Comparison of ENCODE assay signal across 1 cellular context in the genomic region with DNA sequence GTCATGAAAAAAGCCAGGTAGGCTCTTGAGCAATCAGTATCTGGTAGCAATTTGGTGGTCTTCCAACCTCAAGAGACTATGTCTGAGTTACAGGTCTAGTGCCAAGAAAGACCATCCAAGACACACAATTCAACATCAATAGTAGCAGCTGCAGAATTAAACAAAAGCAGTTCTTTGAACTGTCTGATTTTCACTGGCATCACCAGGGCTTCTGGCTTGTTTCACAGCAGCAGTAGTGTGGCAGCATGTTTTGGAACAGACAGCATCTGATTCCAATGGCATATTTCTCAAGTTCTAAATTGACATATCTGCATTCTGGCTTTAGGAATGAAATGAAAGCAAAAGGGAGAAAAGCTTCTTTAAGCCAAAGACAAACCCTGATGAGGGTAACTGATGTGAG.
TF ChIP-seq lines count a peak whose summit lies in the region.

No MANE protein-coding gene starts in this region.

TF ChIP-seq in SK-N-SH, 30 proteins besides CTCF, POLR2A, EP300 and RAD21 (continued from another document):
- TF ChIP-seq, protein P1, sequence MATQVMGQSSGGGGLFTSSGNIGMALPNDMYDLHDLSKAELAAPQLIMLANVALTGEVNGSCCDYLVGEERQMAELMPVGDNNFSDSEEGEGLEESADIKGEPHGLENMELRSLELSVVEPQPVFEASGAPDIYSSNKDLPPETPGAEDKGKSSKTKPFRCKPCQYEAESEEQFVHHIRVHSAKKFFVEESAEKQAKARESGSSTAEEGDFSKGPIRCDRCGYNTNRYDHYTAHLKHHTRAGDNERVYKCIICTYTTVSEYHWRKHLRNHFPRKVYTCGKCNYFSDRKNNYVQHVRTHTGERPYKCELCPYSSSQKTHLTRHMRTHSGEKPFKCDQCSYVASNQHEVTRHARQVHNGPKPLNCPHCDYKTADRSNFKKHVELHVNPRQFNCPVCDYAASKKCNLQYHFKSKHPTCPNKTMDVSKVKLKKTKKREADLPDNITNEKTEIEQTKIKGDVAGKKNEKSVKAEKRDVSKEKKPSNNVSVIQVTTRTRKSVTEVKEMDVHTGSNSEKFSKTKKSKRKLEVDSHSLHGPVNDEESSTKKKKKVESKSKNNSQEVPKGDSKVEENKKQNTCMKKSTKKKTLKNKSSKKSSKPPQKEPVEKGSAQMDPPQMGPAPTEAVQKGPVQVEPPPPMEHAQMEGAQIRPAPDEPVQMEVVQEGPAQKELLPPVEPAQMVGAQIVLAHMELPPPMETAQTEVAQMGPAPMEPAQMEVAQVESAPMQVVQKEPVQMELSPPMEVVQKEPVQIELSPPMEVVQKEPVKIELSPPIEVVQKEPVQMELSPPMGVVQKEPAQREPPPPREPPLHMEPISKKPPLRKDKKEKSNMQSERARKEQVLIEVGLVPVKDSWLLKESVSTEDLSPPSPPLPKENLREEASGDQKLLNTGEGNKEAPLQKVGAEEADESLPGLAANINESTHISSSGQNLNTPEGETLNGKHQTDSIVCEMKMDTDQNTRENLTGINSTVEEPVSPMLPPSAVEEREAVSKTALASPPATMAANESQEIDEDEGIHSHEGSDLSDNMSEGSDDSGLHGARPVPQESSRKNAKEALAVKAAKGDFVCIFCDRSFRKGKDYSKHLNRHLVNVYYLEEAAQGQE (IDR thresholded peaks at IDR 0.05; ENCODE audit: low read depth, low read length), result no peak
- TF ChIP-seq NRF1 (IDR thresholded peaks at IDR 0.05; ENCODE audit: low read depth, low read length) (no peak), RCOR1 (IDR thresholded peaks at IDR 0.05; ENCODE audit: low read length) (peak; percentile 64), GATA2 (CRISPR knock-in tag; IDR thresholded peaks at IDR 0.05) (peak; percentile 48; the same call in 1 of the 2 replicates), FOSL2 (IDR thresholded peaks at IDR 0.05; ENCODE audit: borderline replicate concordance, low read depth) (no peak), TEAD4 (IDR thresholded peaks at IDR 0.05; ENCODE audit: borderline replicate concordance, insufficient read depth) (no peak), RFX5 (IDR thresholded peaks at IDR 0.05; ENCODE audit: low read length) (no peak), NFIC (IDR thresholded peaks at IDR 0.05; ENCODE audit: borderline replicate concordance) (no peak), SIN3A (IDR thresholded peaks at IDR 0.05; ENCODE audit: borderline replicate concordance, low read depth, low read length) (no peak), SMC3 (IDR thresholded peaks at IDR 0.05; ENCODE audit: low read depth, low read length) (no peak), MEF2A (IDR thresholded peaks at IDR 0.05; ENCODE audit: borderline replicate concordance, low read depth) (no peak), EZH2phosphoT487 (IDR thresholded peaks at IDR 0.05; ENCODE audit: borderline replicate concordance, low read depth) (no peak), ELF1 (IDR thresholded peaks at IDR 0.05) (no peak), MXI1 (IDR thresholded peaks at IDR 0.05; ENCODE audit: low read depth, low read length) (no peak)
- TF ChIP-seq, protein P2, sequence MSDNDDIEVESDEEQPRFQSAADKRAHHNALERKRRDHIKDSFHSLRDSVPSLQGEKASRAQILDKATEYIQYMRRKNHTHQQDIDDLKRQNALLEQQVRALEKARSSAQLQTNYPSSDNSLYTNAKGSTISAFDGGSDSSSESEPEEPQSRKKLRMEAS (IDR thresholded peaks at IDR 0.05; ENCODE audit: low read depth), result no peak
- TF ChIP-seq, protein P3, sequence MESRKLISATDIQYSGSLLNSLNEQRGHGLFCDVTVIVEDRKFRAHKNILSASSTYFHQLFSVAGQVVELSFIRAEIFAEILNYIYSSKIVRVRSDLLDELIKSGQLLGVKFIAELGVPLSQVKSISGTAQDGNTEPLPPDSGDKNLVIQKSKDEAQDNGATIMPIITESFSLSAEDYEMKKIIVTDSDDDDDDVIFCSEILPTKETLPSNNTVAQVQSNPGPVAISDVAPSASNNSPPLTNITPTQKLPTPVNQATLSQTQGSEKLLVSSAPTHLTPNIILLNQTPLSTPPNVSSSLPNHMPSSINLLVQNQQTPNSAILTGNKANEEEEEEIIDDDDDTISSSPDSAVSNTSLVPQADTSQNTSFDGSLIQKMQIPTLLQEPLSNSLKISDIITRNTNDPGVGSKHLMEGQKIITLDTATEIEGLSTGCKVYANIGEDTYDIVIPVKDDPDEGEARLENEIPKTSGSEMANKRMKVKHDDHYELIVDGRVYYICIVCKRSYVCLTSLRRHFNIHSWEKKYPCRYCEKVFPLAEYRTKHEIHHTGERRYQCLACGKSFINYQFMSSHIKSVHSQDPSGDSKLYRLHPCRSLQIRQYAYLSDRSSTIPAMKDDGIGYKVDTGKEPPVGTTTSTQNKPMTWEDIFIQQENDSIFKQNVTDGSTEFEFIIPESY (IDR thresholded peaks at IDR 0.05; ENCODE audit: borderline replicate concordance, low read depth), result no peak
TF ChIP-seq in SK-N-SH: peak in this region for 2.
